In genomic region chr2:188979119-188979729, GRCh38 we compare ENCODE assay signal across 1 cellular context.
TF ChIP-seq lines count a peak whose summit lies in the region.

No MANE protein-coding gene starts in this region.

TF ChIP-seq in liver, 16 proteins besides CTCF, POLR2A, EP300 and RAD21:
- no peak for TF ChIP-seq ZBTB33 (IDR thresholded peaks at IDR 0.05)
- TF ChIP-seq ATF3 (IDR thresholded peaks at IDR 0.05): no peak
- no peak for TF ChIP-seq FOXA1 (IDR thresholded peaks at IDR 0.05)
